18 cellular contexts compared by ENCODE assay signal in the genomic region with DNA sequence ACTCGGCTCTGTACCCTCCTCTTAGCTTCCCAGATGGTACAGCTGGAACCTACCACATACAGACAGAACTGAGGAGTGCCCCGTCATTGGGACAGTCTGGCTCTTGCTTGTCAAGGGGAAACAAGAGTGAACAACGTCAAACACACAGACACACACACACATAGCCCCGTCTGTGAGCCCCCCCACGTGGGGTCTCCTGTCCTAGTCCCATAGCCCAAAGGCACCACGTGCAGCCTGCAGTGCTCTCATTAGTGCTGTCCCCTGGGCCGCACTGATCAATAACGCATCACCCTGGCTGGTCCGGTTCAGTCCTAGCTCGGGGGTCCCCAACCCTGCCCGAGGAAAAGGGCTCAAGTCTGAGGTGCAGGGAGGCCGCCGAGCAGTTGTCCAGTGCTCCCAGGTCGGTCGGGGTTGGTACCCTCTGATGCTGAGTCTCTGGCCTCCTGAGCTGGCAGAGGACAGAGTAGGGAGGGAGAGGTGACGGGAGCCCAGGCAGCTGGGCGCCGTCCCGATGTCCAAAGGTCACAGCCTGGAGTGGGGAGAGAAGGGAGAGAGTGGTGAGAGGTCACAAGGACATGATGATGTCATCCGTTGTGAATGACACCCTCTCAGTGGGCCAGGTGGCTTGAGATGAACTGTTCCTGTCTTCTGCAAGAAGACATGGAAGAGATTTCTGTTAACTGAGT.
A peak's percentile ranks its signal among the peaks of the same experiment; 100 is the strongest.
DNase-seq lines count a peak whose midpoint lies in the region; ATAC-seq, FAIRE-seq and TF ChIP-seq lines count a peak whose summit lies in the region.
"Had no signal": no experiment of that assay in that cellular context is flagged by ENCODE, and none has a peak within 500 bp of the region (broad histone marks: within the 10 kb centered on the region; RNA-seq: fewer than 3 reads in every experiment).

No MANE protein-coding gene starts in this region.

- WGBS in hepatocyte (ENCODE audit: low lambda C conversion rate, missing lambda C conversion rate) = 85% methylated on average over 20 of the region's 20 CpGs
- 67 to 68% methylated on average over 20 of the region's 20 CpGs for WGBS in aorta, 2 donors

- POLR2A ChIA-PET in naive thymus-derived CD4-positive, alpha-beta T cell (lab: Charles Lee) = no interaction called here

- H3K27ac ChIP-seq in hepatocyte = no peak overlapping the region
- no peak overlapping the region for H3K27ac ChIP-seq in naive thymus-derived CD4-positive, alpha-beta T cell (ENCODE audit: low read depth, low read length)
- H3K27ac ChIP-seq in aorta (ENCODE audit: low read depth in 1 of 2, low read length in 2 of 2) = no peak overlapping the region
- H3K27ac ChIP-seq: BLaER1 treated with 17β-estradiol and CSF1 and Interleukin-3, amounts not matched to agents 10 nM and 100 nM; HL-60 had no signal

- no peak overlapping the region for H3K27ac Mint-ChIP-seq in naive thymus-derived CD4-positive, alpha-beta T cell
- no peak overlapping the region for H3K27ac Mint-ChIP-seq in natural killer cell

- H3K4me3 Mint-ChIP-seq in naive thymus-derived CD4-positive, alpha-beta T cell = no peak overlapping the region
- no peak overlapping the region for H3K4me3 Mint-ChIP-seq in natural killer cell

- no peaks in the 10 kb centered on the region for H3K9me2 ChIP-seq in hepatocyte (replicated peaks; ENCODE audit: insufficient read depth)

- TF ChIP-seq POLR2A in H54 (IDR thresholded peaks at IDR 0.05; ENCODE audit: low read depth, low read length) = no peak

- no peaks in the 10 kb centered on the region for H3K79me2 ChIP-seq in hepatocyte

- CTCF ChIA-PET in naive thymus-derived CD4-positive, alpha-beta T cell (lab: Charles Lee) = no interaction called here

- DNase-seq in LoVo (ENCODE audit: low spot score) (peak; percentile 12), hepatocyte (ENCODE audit: low spot score) (peak; percentile 38), aorta (no peak), natural killer cell (no peak), NCI-H82 treated with DMSO at 0.1 percent for 48 hours (lab: John Stamatoyannopoulos, UW; ENCODE audit: unreplicated experiment) (no peak), H54 (ENCODE audit: insufficient read length, low spot score) (no peak)
- DNase-seq in naive thymus-derived CD4-positive, alpha-beta T cell = no peak
- DNase-seq: DMS153, MM.1S, NCI-H1105 treated with DMSO at 0.1 percent for 48 hours, NCI-H187, NCI-H774, SIG-M5 had no signal

- H3K36me3 ChIP-seq in hepatocyte (replicated peaks; ENCODE audit: insufficient read depth, low read depth) = no peaks in the 10 kb centered on the region
- no peaks in the 10 kb centered on the region for H3K36me3 ChIP-seq in naive thymus-derived CD4-positive, alpha-beta T cell (ENCODE audit: control insufficient read depth in 2 of 3, insufficient read depth in 3 of 3, low read length in 3 of 3)
- H3K36me3 ChIP-seq in aorta (ENCODE audit: control insufficient read depth in 1 of 2, insufficient read depth in 2 of 2, low read length in 1 of 2) = no peaks in the 10 kb centered on the region
- H3K36me3 ChIP-seq: BLaER1 treated with 17β-estradiol and CSF1 and Interleukin-3, amounts not matched to agents 10 nM and 100 nM had no signal

- peak; percentile 24 for ATAC-seq in naive thymus-derived CD4-positive, alpha-beta T cell
- ATAC-seq in aorta (ENCODE audit: low FRiP score) (peak; percentile 17), natural killer cell (no peak)
- ATAC-seq: GM12878, Panc1 had no signal

- H2AFZ ChIP-seq in hepatocyte = no peak overlapping the region

- H3K9me3 ChIP-seq in hepatocyte (ENCODE audit: low read depth) = no peaks in the 10 kb centered on the region
- peaks cover 0 to 11% (median 0%) of the 10 kb centered on the region in 3 experiments for H3K9me3 ChIP-seq in naive thymus-derived CD4-positive, alpha-beta T cell (ENCODE audit: control insufficient read depth in 2 of 3, low read length in 3 of 3)
- H3K9me3 ChIP-seq in aorta (ENCODE audit: control insufficient read depth, low read length) = peaks cover 2% of the 10 kb centered on the region

- no peaks in the 10 kb centered on the region for H3K4me1 Mint-ChIP-seq in naive thymus-derived CD4-positive, alpha-beta T cell
- no peaks in the 10 kb centered on the region for H3K4me1 Mint-ChIP-seq in natural killer cell

- peaks cover 0 to 6% (median 0%) of the 10 kb centered on the region in 5 donors for H3K27me3 Mint-ChIP-seq in naive thymus-derived CD4-positive, alpha-beta T cell
- H3K27me3 Mint-ChIP-seq in natural killer cell (ENCODE audit: low read depth in 2 of 2) = peaks cover 0 to 3% of the 10 kb centered on the region in 2 donors

- intact Hi-C loops in naive thymus-derived CD4-positive, alpha-beta T cell (cut with micrococcal nuclease) = no loop called here
- intact Hi-C loops in aorta (cut with DNase I) (no loop called here), natural killer cell (cut with micrococcal nuclease) (no loop called here)

- H3K9me3 Mint-ChIP-seq in naive thymus-derived CD4-positive, alpha-beta T cell = peaks cover 0 to 11% (median 5%) of the 10 kb centered on the region in 11 donors
- no peaks in the 10 kb centered on the region for H3K9me3 Mint-ChIP-seq in natural killer cell

- H4K20me1 ChIP-seq in hepatocyte (ENCODE audit: insufficient read depth, poor library complexity, severe bottlenecking) = no peaks in the 10 kb centered on the region
- H4K20me1 ChIP-seq: BLaER1 treated with 17β-estradiol and CSF1 and Interleukin-3, amounts not matched to agents 10 nM and 100 nM had no signal

- H3K4me3 ChIP-seq in hepatocyte (no peak overlapping the region), aorta (ENCODE audit: low read length in 2 of 2) (no peak overlapping the region)
- H3K4me3 ChIP-seq in naive thymus-derived CD4-positive, alpha-beta T cell (ENCODE audit: low read length) = no peak overlapping the region
- H3K4me3 ChIP-seq: BLaER1 treated with 17β-estradiol and CSF1 and Interleukin-3, amounts not matched to agents 10 nM and 100 nM; GM12878 had no signal

- TF ChIP-seq CTCF in hepatocyte (IDR thresholded peaks at IDR 0.05; ENCODE audit: poor library complexity) (no peak), natural killer cell (IDR thresholded peaks at IDR 0.05) (no peak)

- no peak for FAIRE-seq in H54 (lab: Jason Lieb, UNC)
- FAIRE-seq: GM12878, GM19239 had no signal

- H3K4me1 ChIP-seq in hepatocyte (ENCODE audit: insufficient read depth) (no peaks in the 10 kb centered on the region), aorta (ENCODE audit: control insufficient read depth in 1 of 2, insufficient read depth in 2 of 2, low read length in 2 of 2) (no peaks in the 10 kb centered on the region)
- no peaks in the 10 kb centered on the region for H3K4me1 ChIP-seq in naive thymus-derived CD4-positive, alpha-beta T cell (ENCODE audit: control insufficient read depth in 2 of 2, insufficient read depth in 2 of 2, low read length in 2 of 2)
- H3K4me1 ChIP-seq: BLaER1 treated with 17β-estradiol and CSF1 and Interleukin-3, amounts not matched to agents 10 nM and 100 nM had no signal

- no peaks in the 10 kb centered on the region for H3K27me3 ChIP-seq in hepatocyte
- H3K27me3 ChIP-seq in naive thymus-derived CD4-positive, alpha-beta T cell (ENCODE audit: control insufficient read depth in 2 of 2, insufficient read depth in 2 of 2, low read length in 2 of 2) = peaks cover 0 to 4% of the 10 kb centered on the region in 2 donors
- H3K27me3 ChIP-seq in aorta (ENCODE audit: control insufficient read depth in 1 of 2, insufficient read depth in 2 of 2, low read length in 1 of 2) = no peaks in the 10 kb centered on the region
- H3K27me3 ChIP-seq: BLaER1 treated with 17β-estradiol and CSF1 and Interleukin-3, amounts not matched to agents 10 nM and 100 nM had no signal

- no peak overlapping the region for H3K4me2 ChIP-seq in hepatocyte
- H3K4me2 ChIP-seq: BLaER1 treated with 17β-estradiol and CSF1 and Interleukin-3, amounts not matched to agents 10 nM and 100 nM had no signal

- no peaks in the 10 kb centered on the region for H3K36me3 Mint-ChIP-seq in naive thymus-derived CD4-positive, alpha-beta T cell
- H3K36me3 Mint-ChIP-seq in natural killer cell = no peaks in the 10 kb centered on the region

Comparison
In these comparisons a context has a peak if more than half of its experiments do, and no peak if none do; other contexts are left out.
1. DNase-seq: peak in LoVo (single experiment) and hepatocyte (single experiment); none in naive thymus-derived CD4-positive, alpha-beta T cell (0 of 9), aorta (0 of 2), natural killer cell (single experiment), NCI-H82 treated with DMSO at 0.1 percent for 48 hours (single experiment) and H54 (single experiment).
2. ATAC-seq: peak in naive thymus-derived CD4-positive, alpha-beta T cell (single experiment) and aorta (single experiment); none in natural killer cell (0 of 3).